In genomic region chr16:695355-696089, GRCh38 we compare ENCODE assay signal across 9 cellular contexts. TPM values are rescaled to one million over a fixed set of nuclear protein-coding genes. Genes with fewer than 3 reads are reported as not detected.
DNase-seq lines count a peak whose midpoint lies in the region; ATAC-seq and TF ChIP-seq lines count a peak whose summit lies in the region.
"Had no signal": no experiment of that assay in that cellular context is flagged by ENCODE, and none has a peak within 500 bp of the region (broad histone marks: within the 10 kb centered on the region; RNA-seq: fewer than 3 reads in every experiment).

No MANE protein-coding gene starts in this region.

- DNase-seq in cardiac muscle cell (ENCODE audit: low read depth in 1 of 2, low spot score in 1 of 2) (peak in 1 of 2 donors; percentile 28), right atrium auricular region (ENCODE audit: low spot score) (no peak), RWPE2 (ENCODE audit: low spot score) (peak; percentile 95), mucosa of gallbladder (ENCODE audit: low spot score) (peak; percentile 63), thoracic aorta (ENCODE audit: low spot score) (no peak), tibial nerve (ENCODE audit: low spot score in 2 of 2) (no peak), DMS114 treated with DMSO at 0.1 percent for 48 hours (lab: John Stamatoyannopoulos, UW; ENCODE audit: unreplicated experiment) (no peak)
- peak; percentile 82 for DNase-seq in activated naive CD8-positive, alpha-beta T cell treated with anti-CD3 and anti-CD28 coated beads, Interleukin-2, amount 10 ng/mL, durations not matched to agents 7 days and 5 days

- H3K27me3 ChIP-seq in cardiac muscle cell (peaks cover 96% of the 10 kb centered on the region), right atrium auricular region (peaks cover 17 to 28% of the 10 kb centered on the region in 2 donors), RWPE2 (ENCODE audit: insufficient read depth, poor library complexity, severe bottlenecking) (no peaks in the 10 kb centered on the region), thoracic aorta (replicated peaks; ENCODE audit: insufficient read depth) (peaks cover 12% of the 10 kb centered on the region), tibial nerve (peaks cover 0 to 76% of the 10 kb centered on the region in 2 donors)

- H3K27ac ChIP-seq in cardiac muscle cell (no peak overlapping the region), right atrium auricular region (no peak overlapping the region), RWPE2 (ENCODE audit: poor library complexity, severe bottlenecking) (peak overlapping the region; percentile 48), thoracic aorta (no peak overlapping the region), tibial nerve (no peak overlapping the region)

- no peak for TF ChIP-seq EP300 in tibial nerve (IDR thresholded peaks at IDR 0.05)

- no peaks in the 10 kb centered on the region for H3K36me3 Mint-ChIP-seq in activated naive CD8-positive, alpha-beta T cell treated with anti-CD3 and anti-CD28 coated beads, Interleukin-2, amount 10 ng/mL, durations not matched to agents 7 days and 5 days

- H3K27ac Mint-ChIP-seq in activated naive CD8-positive, alpha-beta T cell treated with anti-CD3 and anti-CD28 coated beads, Interleukin-2, amount 10 ng/mL, durations not matched to agents 7 days and 5 days: peak overlapping the region; percentile 74

- peaks cover 6% of the 10 kb centered on the region for H3K4me1 Mint-ChIP-seq in activated naive CD8-positive, alpha-beta T cell treated with anti-CD3 and anti-CD28 coated beads, Interleukin-2, amount 10 ng/mL, durations not matched to agents 7 days and 5 days

- H3K9me3 Mint-ChIP-seq in activated naive CD8-positive, alpha-beta T cell treated with anti-CD3 and anti-CD28 coated beads, Interleukin-2, amount 10 ng/mL, durations not matched to agents 7 days and 5 days: no peaks in the 10 kb centered on the region

- H3K4me3 Mint-ChIP-seq in activated naive CD8-positive, alpha-beta T cell treated with anti-CD3 and anti-CD28 coated beads, Interleukin-2, amount 10 ng/mL, durations not matched to agents 7 days and 5 days: peak overlapping the region; percentile 77

- H3K4me3 ChIP-seq in cardiac muscle cell (peak overlapping the region; percentile 12), right atrium auricular region (peak overlapping the region in 1 of 2 donors; percentile 21), RWPE2 (ENCODE audit: severe bottlenecking) (peak overlapping the region; percentile 37), thoracic aorta (peak overlapping the region; percentile 43), tibial nerve (peak overlapping the region in 2 of 4 donors; percentile 10 to 33)

- no peak for TF ChIP-seq POLR2A in tibial nerve (IDR thresholded peaks at IDR 0.05)

- peaks cover 15% of the 10 kb centered on the region for H3K27me3 Mint-ChIP-seq in activated naive CD8-positive, alpha-beta T cell treated with anti-CD3 and anti-CD28 coated beads, Interleukin-2, amount 10 ng/mL, durations not matched to agents 7 days and 5 days

- H3K4me1 ChIP-seq in cardiac muscle cell (ENCODE audit: low read depth): peaks cover 3% of the 10 kb centered on the region
- peaks cover 0 to 33% of the 10 kb centered on the region in 2 donors for H3K4me1 ChIP-seq in right atrium auricular region
- no peaks in the 10 kb centered on the region for H3K4me1 ChIP-seq in RWPE2 (ENCODE audit: insufficient read depth, poor library complexity, severe bottlenecking)
- peaks cover 6 to 10% of the 10 kb centered on the region in 2 donors for H3K4me1 ChIP-seq in thoracic aorta (ENCODE audit: control insufficient read depth in 1 of 2, low read depth in 2 of 2)
- H3K4me1 ChIP-seq in tibial nerve: peaks cover 0 to 30% (median 14%) of the 10 kb centered on the region in 4 donors

- 6 to 14% methylated on average over 21 to 34 of the region's 71 CpGs for WGBS in tibial nerve, 2 donors

- TF ChIP-seq CTCF in cardiac muscle cell (IDR thresholded peaks at IDR 0.05; ENCODE audit: low read depth, low read length) (no peak), right atrium auricular region (IDR thresholded peaks at IDR 0.05) (no peak), RWPE2 (IDR thresholded peaks at IDR 0.05; ENCODE audit: poor library complexity, severe bottlenecking) (no peak), thoracic aorta (IDR thresholded peaks at IDR 0.05) (no peak), tibial nerve (IDR thresholded peaks at IDR 0.05) (no peak)

- H3K36me3 ChIP-seq in cardiac muscle cell (no peaks in the 10 kb centered on the region), right atrium auricular region (no peaks in the 10 kb centered on the region), RWPE2 (ENCODE audit: low read depth) (no peaks in the 10 kb centered on the region), thoracic aorta (no peaks in the 10 kb centered on the region), tibial nerve (peaks cover 0 to 8% (median 0%) of the 10 kb centered on the region in 3 donors)

- peak; percentile 76 for ATAC-seq in RWPE2 (ENCODE audit: low read depth)
- peak; percentile 70 for ATAC-seq in activated naive CD8-positive, alpha-beta T cell treated with anti-CD3 and anti-CD28 coated beads, Interleukin-2, amount 10 ng/mL, durations not matched to agents 7 days and 5 days (ENCODE audit: low read depth)
- ATAC-seq in thoracic aorta (ENCODE audit: insufficient number of reproducible peaks, low FRiP score, low read depth): no peak

- H3K9me3 ChIP-seq in cardiac muscle cell (ENCODE audit: low read depth) (no peaks in the 10 kb centered on the region), right atrium auricular region (no peaks in the 10 kb centered on the region), RWPE2 (ENCODE audit: severe bottlenecking) (no peaks in the 10 kb centered on the region), thoracic aorta (no peaks in the 10 kb centered on the region), tibial nerve (no peaks in the 10 kb centered on the region)

- POLR2A ChIA-PET in activated naive CD8-positive, alpha-beta T cell treated with anti-CD3 and anti-CD28 coated beads, Interleukin-2, amount 10 ng/mL, durations not matched to agents 7 days and 5 days (lab: Charles Lee): interaction anchor here (0.7 to 2.3 kb wide), 9 partner anchors 11 to 93 kb away, joined by 3 to 11 read pairs (median 6); partner anchors contain the start of genes ANTKMT, CCDC78, CHTF18 and CIAO3

RNA-seq across cellular contexts. Expression of gene WDR24, which starts 5.3 kb away (rescaled TPM):
- total RNA-seq in cardiac muscle cell: 17.6 and 23.3 TPM in 2 replicates
- polyA plus RNA-seq in cardiac muscle cell: 22.8 and 31.0 TPM in 2 replicates
- total RNA-seq in right atrium auricular region: 10 to 100 TPM in 1 of 2 donors, 1 to 10 TPM in 1; 8.1 to 10.3 TPM
- 10 to 100 TPM; 18.7 to 20.3 TPM for total RNA-seq in activated naive CD8-positive, alpha-beta T cell treated with anti-CD3 and anti-CD28 coated beads, Interleukin-2, amount 10 ng/mL, durations not matched to agents 7 days and 5 days
- 14.8 TPM for total RNA-seq in mucosa of gallbladder
- 10 to 100 TPM; 10.7 to 13.5 TPM for total RNA-seq in thoracic aorta
- 10 to 100 TPM; 13.1 to 18.2 (median 15.8) TPM for total RNA-seq in tibial nerve

RNA-seq across cellular contexts. Expression of gene FBXL16, which starts 10.1 kb away (rescaled TPM):
- 0.12 and 0.74 TPM in 2 replicates for total RNA-seq in cardiac muscle cell
- polyA plus RNA-seq in cardiac muscle cell: 0.59 and 1.4 TPM in 2 replicates
- 1 to 10 TPM; 1.3 to 1.7 TPM for total RNA-seq in right atrium auricular region
- total RNA-seq in activated naive CD8-positive, alpha-beta T cell treated with anti-CD3 and anti-CD28 coated beads, Interleukin-2, amount 10 ng/mL, durations not matched to agents 7 days and 5 days: 10 to 100 TPM; 15.9 to 21.8 TPM
- total RNA-seq in mucosa of gallbladder: 0.78 TPM
- not detected for total RNA-seq in thoracic aorta
- 1 to 10 TPM; 1.5 to 5.7 (median 3.5) TPM for total RNA-seq in tibial nerve
- total RNA-seq: subcutaneous adipose tissue had no signal

RNA-seq across cellular contexts. Expression of gene JMJD8, which starts 11.4 kb away (rescaled TPM):
- total RNA-seq in cardiac muscle cell: 105 and 134 TPM in 2 replicates
- polyA plus RNA-seq in cardiac muscle cell: 107 and 118 TPM in 2 replicates
- total RNA-seq in right atrium auricular region: 10 to 100 TPM; 76.4 to 82.1 TPM
- 10 to 100 TPM; 34.0 to 38.3 TPM for total RNA-seq in activated naive CD8-positive, alpha-beta T cell treated with anti-CD3 and anti-CD28 coated beads, Interleukin-2, amount 10 ng/mL, durations not matched to agents 7 days and 5 days
- total RNA-seq in mucosa of gallbladder: 66.7 TPM
- 100 to 1,000 TPM in 1 of 2 donors, 10 to 100 TPM in 1; 98.7 to 128 TPM for total RNA-seq in thoracic aorta
- total RNA-seq in tibial nerve: 100 to 1,000 TPM in 2 of 4 donors, 10 to 100 TPM in 2; 83.1 to 119 (median 101) TPM

RNA-seq across cellular contexts. Expression of gene STUB1, which starts 15.3 kb away (rescaled TPM):
- total RNA-seq in cardiac muscle cell (176 and 207 TPM in 2 replicates), right atrium auricular region (100 to 1,000 TPM; 135 to 186 TPM), mucosa of gallbladder (125 TPM), thoracic aorta (100 to 1,000 TPM; 103 to 145 TPM), tibial nerve (100 to 1,000 TPM; 152 to 213 (median 186) TPM)
- polyA plus RNA-seq in cardiac muscle cell: 219 and 269 TPM in 2 replicates
- total RNA-seq in activated naive CD8-positive, alpha-beta T cell treated with anti-CD3 and anti-CD28 coated beads, Interleukin-2, amount 10 ng/mL, durations not matched to agents 7 days and 5 days: 10 to 100 TPM; 74.3 to 93.3 TPM

RNA-seq across cellular contexts. Expression of gene METRN, which starts 19.4 kb away (rescaled TPM):
- total RNA-seq in cardiac muscle cell (93.9 and 186 TPM in 2 replicates), right atrium auricular region (10 to 100 TPM; 58.9 to 61.3 TPM), mucosa of gallbladder (62.0 TPM), thoracic aorta (10 to 100 TPM; 28.9 to 58.9 TPM), tibial nerve (100 to 1,000 TPM in 3 of 4 donors, 10 to 100 TPM in 1; 78.8 to 131 (median 108) TPM)
- polyA plus RNA-seq in cardiac muscle cell: 299 and 330 TPM in 2 replicates
- total RNA-seq in activated naive CD8-positive, alpha-beta T cell treated with anti-CD3 and anti-CD28 coated beads, Interleukin-2, amount 10 ng/mL, durations not matched to agents 7 days and 5 days: 10 to 100 TPM; 10.0 to 12.4 TPM

Comparison
In these comparisons a context has a peak if more than half of its experiments do, and no peak if none do; other contexts are left out.
1. DNase-seq: peak in RWPE2 (single experiment), activated naive CD8-positive, alpha-beta T cell treated with anti-CD3 and anti-CD28 coated beads, Interleukin-2, amount 10 ng/mL, durations not matched to agents 7 days and 5 days (single experiment) and mucosa of gallbladder (single experiment); none in right atrium auricular region (single experiment), thoracic aorta (single experiment), tibial nerve (0 of 2) and DMS114 treated with DMSO at 0.1 percent for 48 hours (single experiment).